In genomic region chr6:11710968-11711643, GRCh38 we compare ENCODE assay signal across 10 cellular contexts.
DNase-seq lines count a peak whose midpoint lies in the region; ATAC-seq lines count a peak whose summit lies in the region.
"Had no signal": no experiment of that assay in that cellular context is flagged by ENCODE, and none has a peak within 500 bp of the region (broad histone marks: within the 10 kb centered on the region; RNA-seq: fewer than 3 reads in every experiment).

No MANE protein-coding gene starts in this region.

- H3K36me3 Mint-ChIP-seq in activated CD4-positive, alpha-beta memory T cell treated with anti-CD3 and anti-CD28 coated beads for 36 hours: peaks cover 25% of the 10 kb centered on the region
- peaks cover 21% of the 10 kb centered on the region for H3K36me3 Mint-ChIP-seq in stimulated activated memory B cell treated with anti-CD40 and anti-IgM and Interleukin-4, amounts not matched to agents 10 μg/mL and 1 μg/mL and 100 μg/mL, for 72 hours

- intact Hi-C loops in activated CD4-positive, alpha-beta memory T cell treated with anti-CD3 and anti-CD28 coated beads for 36 hours (cut with micrococcal nuclease): loop anchor here (1.0 to 10.0 kb wide), 10 partner anchors 18 to 872 kb away; partner anchors contain the start of genes MAK and NEDD9

- no peak for DNase-seq in activated CD4-positive, CD25-positive, alpha-beta regulatory T cell treated with anti-CD3 and anti-CD28 coated beads, Interleukin-2, amount 50 U/mL, for 72 hours
- peak; percentile 83 for DNase-seq in activated CD4-positive, alpha-beta memory T cell treated with anti-CD3 and anti-CD28 coated beads for 36 hours
- DNase-seq in fibroblast of peridontal ligament (ENCODE audit: extremely low read depth) (peak; percentile 47), GM19238 (ENCODE audit: insufficient read length, low spot score) (no peak), middle frontal gyrus (ENCODE audit: extremely low spot score, low spot score) (no peak), kidney glomerular epithelial cell (lab: John Stamatoyannopoulos, UW) (no peak)
- DNase-seq: heart left ventricle, nephron progenitor cell had no signal

- POLR2A ChIA-PET in activated CD4-positive, alpha-beta memory T cell treated with anti-CD3 and anti-CD28 coated beads for 36 hours (lab: Charles Lee): interaction anchor here (0.9 to 6.1 kb wide), 13 partner anchors 12 to 355 kb away, joined by 3 to 75 read pairs (median 6); partner anchors contain the start of gene HIVEP1

- peaks cover 70% of the 10 kb centered on the region for H3K4me1 Mint-ChIP-seq in activated CD4-positive, alpha-beta memory T cell treated with anti-CD3 and anti-CD28 coated beads for 36 hours (ENCODE audit: low read depth)
- H3K4me1 Mint-ChIP-seq in stimulated activated memory B cell treated with anti-CD40 and anti-IgM and Interleukin-4, amounts not matched to agents 10 μg/mL and 1 μg/mL and 100 μg/mL, for 72 hours: peaks cover 61% of the 10 kb centered on the region

- H3K27ac Mint-ChIP-seq in activated CD4-positive, alpha-beta memory T cell treated with anti-CD3 and anti-CD28 coated beads for 36 hours: peak overlapping the region; percentile 97
- H3K27ac Mint-ChIP-seq in stimulated activated memory B cell treated with anti-CD40 and anti-IgM and Interleukin-4, amounts not matched to agents 10 μg/mL and 1 μg/mL and 100 μg/mL, for 72 hours: peak overlapping the region; percentile 79

- H3K4me3 Mint-ChIP-seq in activated CD4-positive, alpha-beta memory T cell treated with anti-CD3 and anti-CD28 coated beads for 36 hours: peak overlapping the region; percentile 68
- H3K4me3 Mint-ChIP-seq in stimulated activated memory B cell treated with anti-CD40 and anti-IgM and Interleukin-4, amounts not matched to agents 10 μg/mL and 1 μg/mL and 100 μg/mL, for 72 hours: no peak overlapping the region
- H3K4me3 Mint-ChIP-seq: nephron progenitor cell had no signal

- peak; percentile 46 to 54 for ATAC-seq in activated CD4-positive, CD25-positive, alpha-beta regulatory T cell treated with anti-CD3 and anti-CD28 coated beads, Interleukin-2, amount 50 U/mL, for 24 hours
- ATAC-seq in stimulated activated memory B cell treated with anti-CD40 and anti-IgM and Interleukin-4, amounts not matched to agents 10 μg/mL and 1 μg/mL and 100 μg/mL, for 72 hours: no peak
- ATAC-seq: heart left ventricle had no signal

- H3K9me3 Mint-ChIP-seq in activated CD4-positive, alpha-beta memory T cell treated with anti-CD3 and anti-CD28 coated beads for 36 hours: peaks cover 4% of the 10 kb centered on the region
- H3K9me3 Mint-ChIP-seq in stimulated activated memory B cell treated with anti-CD40 and anti-IgM and Interleukin-4, amounts not matched to agents 10 μg/mL and 1 μg/mL and 100 μg/mL, for 72 hours: peaks cover 8% of the 10 kb centered on the region

- CTCF ChIA-PET in activated CD4-positive, alpha-beta memory T cell treated with anti-CD3 and anti-CD28 coated beads for 36 hours (lab: Charles Lee): interaction anchor here (0.9 to 2.6 kb wide), 7 partner anchors 11 to 523 kb away, joined by 3 to 16 read pairs (median 3); no protein-coding TSS in a partner anchor

- no peaks in the 10 kb centered on the region for H3K27me3 Mint-ChIP-seq in activated CD4-positive, alpha-beta memory T cell treated with anti-CD3 and anti-CD28 coated beads for 36 hours
- H3K27me3 Mint-ChIP-seq in stimulated activated memory B cell treated with anti-CD40 and anti-IgM and Interleukin-4, amounts not matched to agents 10 μg/mL and 1 μg/mL and 100 μg/mL, for 72 hours: no peaks in the 10 kb centered on the region

Comparison
In these comparisons a context has a peak if more than half of its experiments do, and no peak if none do; other contexts are left out.
1. DNase-seq: peak in activated CD4-positive, alpha-beta memory T cell treated with anti-CD3 and anti-CD28 coated beads for 36 hours (single experiment) and fibroblast of peridontal ligament (single experiment); none in activated CD4-positive, CD25-positive, alpha-beta regulatory T cell treated with anti-CD3 and anti-CD28 coated beads, Interleukin-2, amount 50 U/mL, for 72 hours (single experiment), GM19238 (single experiment), middle frontal gyrus (single experiment) and kidney glomerular epithelial cell (single experiment).